Comparison of ENCODE assay signal across 33 cellular contexts in genomic region chr14:45150386-45150890, GRCh38.
"Had no signal": no experiment of that assay in that cellular context is flagged by ENCODE, and none has a peak within 500 bp of the region (broad histone marks: within the 10 kb centered on the region; RNA-seq: fewer than 3 reads in every experiment).

No MANE protein-coding gene starts in this region.

- H3K4me3 Mint-ChIP-seq: activated CD4-positive, alpha-beta memory T cell treated with anti-CD3 and anti-CD28 coated beads for 36 hours; activated CD4-positive, alpha-beta T cell treated with anti-CD3 and anti-CD28 coated beads for 36 hours; activated CD4-positive, alpha-beta T cell treated with anti-CD3 and anti-CD28 coated beads, Interleukin-2, amount 10 ng/mL, durations not matched to agents 24 days and 14 days; activated CD8-positive, alpha-beta T cell treated with anti-CD3 and anti-CD28 coated beads, Interleukin-2, amount 10 ng/mL, durations not matched to agents 7 days and 5 days; activated naive CD8-positive, alpha-beta T cell; activated T-cell treated with anti-CD3 and anti-CD28 coated beads, Interleukin-2, amount 50 U/mL, for 24 hours; activated T-cell treated with anti-CD3 and anti-CD28 coated beads, Interleukin-2, amount 50 U/mL, for 72 hours; central memory CD8-positive, alpha-beta T cell; dendritic cell treated with granulocyte-macrophage colony-stimulating factor and Interleukin-4, amounts not matched to agents 40 ng/mL and 50 ng/mL, for 4 days; T-helper 17 cell; T-helper 2 cell treated with Interferon-gamma antibody and Interleukin-4, amounts not matched to agents 5 μg/mL and 100 μg/mL, for 36 hours had no signal

- H3K4me3 ChIP-seq: coronary artery, dorsolateral prefrontal cortex, esophagus muscularis mucosa, gastroesophageal sphincter, heart right ventricle had no signal

- H3K9me3 Mint-ChIP-seq: activated CD4-positive, alpha-beta memory T cell treated with anti-CD3 and anti-CD28 coated beads for 36 hours; activated CD4-positive, alpha-beta T cell treated with anti-CD3 and anti-CD28 coated beads, Interleukin-2, amount 10 ng/mL, durations not matched to agents 24 days and 14 days; activated T-cell treated with anti-CD3 and anti-CD28 coated beads, Interleukin-2, amount 50 U/mL, for 24 hours; activated T-cell treated with anti-CD3 and anti-CD28 coated beads, Interleukin-2, amount 50 U/mL, for 72 hours; central memory CD8-positive, alpha-beta T cell; dendritic cell treated with granulocyte-macrophage colony-stimulating factor and Interleukin-4, amounts not matched to agents 40 ng/mL and 50 ng/mL, for 4 days; T-helper 2 cell treated with Interferon-gamma antibody and Interleukin-4, amounts not matched to agents 5 μg/mL and 100 μg/mL, for 36 hours had no signal

- H3K27ac Mint-ChIP-seq: activated CD4-positive, alpha-beta memory T cell treated with anti-CD3 and anti-CD28 coated beads for 36 hours; activated CD4-positive, alpha-beta T cell treated with anti-CD3 and anti-CD28 coated beads for 36 hours; activated CD4-positive, alpha-beta T cell treated with anti-CD3 and anti-CD28 coated beads, Interleukin-2, amount 10 ng/mL, durations not matched to agents 24 days and 14 days; activated CD8-positive, alpha-beta T cell treated with anti-CD3 and anti-CD28 coated beads, Interleukin-2, amount 10 ng/mL, durations not matched to agents 7 days and 5 days; activated naive CD8-positive, alpha-beta T cell; activated T-cell treated with anti-CD3 and anti-CD28 coated beads, Interleukin-2, amount 50 U/mL, for 24 hours; activated T-cell treated with anti-CD3 and anti-CD28 coated beads, Interleukin-2, amount 50 U/mL, for 72 hours; dendritic cell treated with granulocyte-macrophage colony-stimulating factor and Interleukin-4, amounts not matched to agents 40 ng/mL and 50 ng/mL, for 4 days; T-helper 17 cell; T-helper 2 cell treated with Interferon-gamma antibody and Interleukin-4, amounts not matched to agents 5 μg/mL and 100 μg/mL, for 36 hours had no signal

- H3K4me1 ChIP-seq: esophagus muscularis mucosa, gastroesophageal sphincter, heart right ventricle had no signal

- H3K27me3 ChIP-seq: brain microvascular endothelial cell, dorsolateral prefrontal cortex, esophagus muscularis mucosa, gastroesophageal sphincter, heart right ventricle had no signal

- H3K36me3 ChIP-seq: brain microvascular endothelial cell, gastroesophageal sphincter had no signal

- H3K27ac ChIP-seq: brain microvascular endothelial cell, coronary artery, dorsolateral prefrontal cortex, esophagus muscularis mucosa, gastroesophageal sphincter, heart right ventricle, WERI-Rb-1 had no signal

- H3K4me1 Mint-ChIP-seq: T-helper 17 cell had no signal

- ATAC-seq: activated CD4-positive, alpha-beta T cell treated with anti-CD3 and anti-CD28 coated beads for 36 hours; activated CD8-positive, alpha-beta T cell treated with anti-CD3 and anti-CD28 coated beads, Interleukin-2, amount 10 ng/mL, durations not matched to agents 7 days and 5 days; activated T-cell treated with anti-CD3 and anti-CD28 coated beads, Interleukin-2, amount 50 U/mL, for 72 hours; gastroesophageal sphincter; heart right ventricle; T-helper 17 cell had no signal

- DNase-seq: activated CD4-positive, alpha-beta memory T cell treated with anti-CD3 and anti-CD28 coated beads for 36 hours; activated CD4-positive, alpha-beta T cell treated with anti-CD3 and anti-CD28 coated beads for 36 hours; activated CD4-positive, alpha-beta T cell treated with anti-CD3 and anti-CD28 coated beads, Interleukin-2, amount 10 ng/mL, durations not matched to agents 24 days and 14 days; activated CD4-positive, CD25-positive, alpha-beta regulatory T cell; activated CD4-positive, CD25-positive, alpha-beta regulatory T cell treated with anti-CD3 and anti-CD28 coated beads, Interleukin-2, amount 50 U/mL, for 72 hours; activated CD8-positive, alpha-beta memory T cell treated with anti-CD3 and anti-CD28 coated beads, Interleukin-2, amount 50 U/mL, for 48 hours; activated CD8-positive, alpha-beta T cell treated with anti-CD3 and anti-CD28 coated beads, Interleukin-2, amount 10 ng/mL, durations not matched to agents 7 days and 5 days; activated effector memory CD4-positive, alpha-beta T cell treated with Interleukin-2 at 50 U/mL for 16 hours; activated gamma-delta T cell treated with Interleukin-2 at 50 U/mL for 16 hours; activated naive CD4-positive, alpha-beta T cell treated with anti-CD3 and anti-CD28 coated beads, Interleukin-2, amount 50 U/mL, for 16 hours; activated naive CD4-positive, alpha-beta T cell treated with Interleukin-2 at 50 U/mL for 16 hours; activated T-cell treated with anti-CD3 and anti-CD28 coated beads for 4 hours; activated T-cell treated with anti-CD3 and anti-CD28 coated beads, Interleukin-2, amount 50 U/mL, for 24 hours; activated T-cell treated with anti-CD3 and anti-CD28 coated beads, Interleukin-2, amount 50 U/mL, for 72 hours; amniotic stem cell; anterior cingulate cortex; brain microvascular endothelial cell; dorsolateral prefrontal cortex; effector memory CD4-positive, alpha-beta T cell; erythroblast; foreskin melanocyte; heart right ventricle; T-helper 1 cell; T-helper 17 cell; T1000; WERI-Rb-1 had no signal

- H3K9me3 ChIP-seq: esophagus muscularis mucosa, gastroesophageal sphincter, heart right ventricle had no signal

- H3K27me3 Mint-ChIP-seq: activated CD4-positive, alpha-beta memory T cell treated with anti-CD3 and anti-CD28 coated beads for 36 hours; activated CD4-positive, alpha-beta T cell treated with anti-CD3 and anti-CD28 coated beads for 36 hours; activated CD4-positive, alpha-beta T cell treated with anti-CD3 and anti-CD28 coated beads, Interleukin-2, amount 10 ng/mL, durations not matched to agents 24 days and 14 days; activated naive CD8-positive, alpha-beta T cell; activated T-cell treated with anti-CD3 and anti-CD28 coated beads, Interleukin-2, amount 50 U/mL, for 24 hours; central memory CD8-positive, alpha-beta T cell; dendritic cell treated with granulocyte-macrophage colony-stimulating factor and Interleukin-4, amounts not matched to agents 40 ng/mL and 50 ng/mL, for 4 days; T-helper 17 cell had no signal
